Comparison of ENCODE assay signal across 1 cellular context in genomic region chr12:52903285-52903854, GRCh38.
TF ChIP-seq lines count a peak whose summit lies in the region.

No MANE protein-coding gene starts in this region.

TF ChIP-seq in K562, 482 proteins besides CTCF, POLR2A, EP300 and RAD21 (continued from another document):
- TF ChIP-seq, protein P1, sequence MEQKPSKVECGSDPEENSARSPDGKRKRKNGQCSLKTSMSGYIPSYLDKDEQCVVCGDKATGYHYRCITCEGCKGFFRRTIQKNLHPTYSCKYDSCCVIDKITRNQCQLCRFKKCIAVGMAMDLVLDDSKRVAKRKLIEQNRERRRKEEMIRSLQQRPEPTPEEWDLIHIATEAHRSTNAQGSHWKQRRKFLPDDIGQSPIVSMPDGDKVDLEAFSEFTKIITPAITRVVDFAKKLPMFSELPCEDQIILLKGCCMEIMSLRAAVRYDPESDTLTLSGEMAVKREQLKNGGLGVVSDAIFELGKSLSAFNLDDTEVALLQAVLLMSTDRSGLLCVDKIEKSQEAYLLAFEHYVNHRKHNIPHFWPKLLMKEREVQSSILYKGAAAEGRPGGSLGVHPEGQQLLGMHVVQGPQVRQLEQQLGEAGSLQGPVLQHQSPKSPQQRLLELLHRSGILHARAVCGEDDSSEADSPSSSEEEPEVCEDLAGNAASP (IDR thresholded peaks at IDR 0.05) = no peak
- TF ChIP-seq RFX5 (IDR thresholded peaks at IDR 0.05; ENCODE audit: low read depth, low read length) (peak; percentile 74), CTBP1 (IDR thresholded peaks at IDR 0.05; ENCODE audit: borderline replicate concordance) (peak; percentile 65), KAT7 (CRISPR knock-in tag; IDR thresholded peaks at IDR 0.05; ENCODE audit: borderline replicate concordance) (0 out of 2 replicates have a peak, but pooled peaks have one; percentile 44), TOE1 (IDR thresholded peaks at IDR 0.05; ENCODE audit: borderline replicate concordance) (peak; percentile 97), TOE1 (CRISPR knock-in tag; IDR thresholded peaks at IDR 0.05; ENCODE audit: borderline replicate concordance, low read depth) (no peak), ZNF668 (CRISPR knock-in tag; IDR thresholded peaks at IDR 0.05) (no peak), MAZ (CRISPR knock-in tag; conservative IDR thresholded peaks at IDR 0.05 in 1 of 2, IDR thresholded peaks at IDR 0.05 in 1 of 2) (peak; percentile 93 to 97), ZNF707 (CRISPR knock-in tag; conservative IDR thresholded peaks at IDR 0.05) (0 out of 2 replicates have a peak, but pooled peaks have one; percentile 7), DMBX1 (CRISPR knock-in tag; IDR thresholded peaks at IDR 0.05; ENCODE audit: borderline replicate concordance) (peak; percentile 49; the same call in 1 of the 2 replicates), NUFIP1 (IDR thresholded peaks at IDR 0.05; ENCODE audit: partially characterized antibody) (peak; percentile 95), NEUROD1 (IDR thresholded peaks at IDR 0.05; ENCODE audit: borderline replicate concordance, low read depth, low read length, partially characterized antibody) (peak; percentile 99), ZNF3 (CRISPR knock-in tag; IDR thresholded peaks at IDR 0.05) (no peak), XRCC3 (IDR thresholded peaks at IDR 0.05) (no peak), EGR1 (conservative IDR thresholded peaks at IDR 0.05) (peak; percentile 4), NBN (IDR thresholded peaks at IDR 0.05; ENCODE audit: low read depth) (0 out of 2 replicates have a peak, but pooled peaks have one; percentile 39), HMBOX1 (IDR thresholded peaks at IDR 0.05) (no peak), ZFP36 (IDR thresholded peaks at IDR 0.05; ENCODE audit: low read depth, low read length, partially characterized antibody) (no peak), NKRF (IDR thresholded peaks at IDR 0.05; ENCODE audit: borderline replicate concordance) (peak; percentile 17; the same call in 1 of the 2 replicates)
